1 cellular context compared by ENCODE assay signal in genomic region chr1:8989821-8990220, GRCh38.
TF ChIP-seq lines count a peak whose summit lies in the region.

No MANE protein-coding gene starts in this region.

TF ChIP-seq in SK-N-SH treated with all-trans-retinoic acid at 6 μM for 48 hours, 23 proteins besides CTCF, POLR2A, EP300 and RAD21 (continued from another document):
- TF ChIP-seq OSR1 (CRISPR knock-in tag; IDR thresholded peaks at IDR 0.05) (no peak), ARNTL (CRISPR knock-in tag; IDR thresholded peaks at IDR 0.05; ENCODE audit: borderline replicate concordance, low read depth) (no peak), CREB5 (CRISPR knock-in tag; IDR thresholded peaks at IDR 0.05; ENCODE audit: low read depth) (no peak), RARB (CRISPR knock-in tag; IDR thresholded peaks at IDR 0.05) (no peak)
